3 cellular contexts compared by ENCODE assay signal in genomic region chr7:111483078-111483477, GRCh38.
TF ChIP-seq lines count a peak whose summit lies in the region.

No MANE protein-coding gene starts in this region.

TF ChIP-seq in HepG2, 621 proteins besides CTCF, POLR2A, EP300 and RAD21:
- TF ChIP-seq ZNF839 (CRISPR knock-in tag; IDR thresholded peaks at IDR 0.05; ENCODE audit: borderline replicate concordance) (no peak), ZNF350 (CRISPR knock-in tag; IDR thresholded peaks at IDR 0.05; ENCODE audit: borderline replicate concordance, low read depth) (no peak), RFX3 (CRISPR knock-in tag; IDR thresholded peaks at IDR 0.05) (no peak), CEBPB (IDR thresholded peaks at IDR 0.05; ENCODE audit: borderline replicate concordance, low read depth, low read length) (peak; percentile 60; the same call in 1 of the 2 replicates)

TF ChIP-seq in IMR-90, 13 proteins besides CTCF, POLR2A, EP300 and RAD21:
- TF ChIP-seq RFX5 (IDR thresholded peaks at IDR 0.05; ENCODE audit: low read depth, low read length) (no peak), CEBPB (IDR thresholded peaks at IDR 0.05; ENCODE audit: low read depth, low read length) (peak; percentile 49; the same call in 1 of the 2 replicates)

TF ChIP-seq in K562, 482 proteins besides CTCF, POLR2A, EP300 and RAD21:
- no peak for TF ChIP-seq TRIM24 (IDR thresholded peaks at IDR 0.05)
- no peak for TF ChIP-seq FOXJ3 (CRISPR knock-in tag; IDR thresholded peaks at IDR 0.05)
- TF ChIP-seq ARID4B (CRISPR knock-in tag; IDR thresholded peaks at IDR 0.05): no peak
- TF ChIP-seq MAZ (CRISPR knock-in tag; conservative IDR thresholded peaks at IDR 0.05 in 1 of 2, IDR thresholded peaks at IDR 0.05 in 1 of 2): no peak
- peak; percentile 25 for TF ChIP-seq HDAC3 (IDR thresholded peaks at IDR 0.05; ENCODE audit: borderline replicate concordance, partially characterized antibody)
- no peak for TF ChIP-seq ZNF76 (CRISPR knock-in tag; IDR thresholded peaks at IDR 0.05; ENCODE audit: borderline replicate concordance)
- TF ChIP-seq ZNF3 (CRISPR knock-in tag; IDR thresholded peaks at IDR 0.05): no peak
- TF ChIP-seq FOXK2 (conservative IDR thresholded peaks at IDR 0.05 in 1 of 2, IDR thresholded peaks at IDR 0.05 in 1 of 2; ENCODE audit: low read depth in 2 of 2): no peak
- no peak for TF ChIP-seq ZNF655 (CRISPR knock-in tag; IDR thresholded peaks at IDR 0.05)
- TF ChIP-seq CEBPG (CRISPR knock-in tag; IDR thresholded peaks at IDR 0.05): no peak
- TF ChIP-seq CEBPG (tag; conservative IDR thresholded peaks at IDR 0.05 in 1 of 2, IDR thresholded peaks at IDR 0.05 in 1 of 2): peak in 1 of 2 experiments; percentile 75; a peak in 2 of 4 replicates
- no peak for TF ChIP-seq TFE3 (CRISPR knock-in tag; IDR thresholded peaks at IDR 0.05)
- TF ChIP-seq NFYB (IDR thresholded peaks at IDR 0.05; ENCODE audit: extremely low read depth, insufficient read length): no peak
- TF ChIP-seq MLLT1 (IDR thresholded peaks at IDR 0.05): no peak
- no peak for TF ChIP-seq ZBTB1 (CRISPR knock-in tag; IDR thresholded peaks at IDR 0.05; ENCODE audit: borderline replicate concordance, low read depth)
- TF ChIP-seq TAF9B (IDR thresholded peaks at IDR 0.05; ENCODE audit: partially characterized antibody): no peak
- TF ChIP-seq CBFA2T2 (conservative IDR thresholded peaks at IDR 0.05): no peak
- TF ChIP-seq PATZ1 (CRISPR knock-in tag; IDR thresholded peaks at IDR 0.05; ENCODE audit: borderline replicate concordance): no peak
- TF ChIP-seq CLOCK (CRISPR knock-in tag; IDR thresholded peaks at IDR 0.05; ENCODE audit: borderline replicate concordance): no peak
- TF ChIP-seq TRIM25 (IDR thresholded peaks at IDR 0.05; ENCODE audit: borderline replicate concordance): no peak
- TF ChIP-seq SETDB1 (IDR thresholded peaks at IDR 0.05; ENCODE audit: low read length): no peak
- TF ChIP-seq MAFK (IDR thresholded peaks at IDR 0.05; ENCODE audit: low read length): no peak
- TF ChIP-seq CEBPB (tag; IDR thresholded peaks at IDR 0.05): peak; percentile 84
- TF ChIP-seq EWSR1 (IDR thresholded peaks at IDR 0.05; ENCODE audit: borderline replicate concordance, low read depth, partially characterized antibody): peak; percentile 61
- TF ChIP-seq NCOA2 (IDR thresholded peaks at IDR 0.05; ENCODE audit: partially characterized antibody in 2 of 2): no peak
